ENCODE assay signal across 12 cellular contexts in genomic region chr5:33933723-33934544, GRCh38. TPM values are rescaled to one million over a fixed set of nuclear protein-coding genes. Genes with fewer than 3 reads are reported as not detected.
DNase-seq lines count a peak whose midpoint lies in the region; ATAC-seq and TF ChIP-seq lines count a peak whose summit lies in the region.
"Had no signal": no experiment of that assay in that cellular context is flagged by ENCODE, and none has a peak within 500 bp of the region (broad histone marks: within the 10 kb centered on the region; RNA-seq: fewer than 3 reads in every experiment).

No MANE protein-coding gene starts in this region.

- intact Hi-C loops in esophagus muscularis mucosa (cut with DNase I) = loop anchor here (2.0 kb wide), 1 partner anchor 499 kb away; no protein-coding TSS in a partner anchor

- WGBS in esophagus muscularis mucosa = 87% methylated on average over 4 of the region's 4 CpGs

- no peak overlapping the region for H3K27ac ChIP-seq in esophagus muscularis mucosa (replicated peaks in 1 of 4)
- H3K27ac ChIP-seq: thoracic aorta had no signal

- TF ChIP-seq POLR2A in esophagus muscularis mucosa (IDR thresholded peaks at IDR 0.05; ENCODE audit: low read depth) = no peak

- no peaks in the 10 kb centered on the region for H3K36me3 Mint-ChIP-seq in activated T-cell treated with anti-CD3 and anti-CD28 coated beads, Interleukin-2, amount 50 U/mL, for 24 hours (ENCODE audit: low read depth)
- no peaks in the 10 kb centered on the region for H3K36me3 Mint-ChIP-seq in WTC11

- CTCF ChIA-PET in WTC11 (lab: Charles Lee) = interaction anchor here (1.0 to 3.2 kb wide), 15 partner anchors 9 to 541 kb away, joined by 3 to 57 read pairs (median 6); partner anchors contain the start of gene ADAMTS12

- no peaks in the 10 kb centered on the region for H3K9me3 Mint-ChIP-seq in activated T-cell treated with anti-CD3 and anti-CD28 coated beads, Interleukin-2, amount 50 U/mL, for 24 hours
- H3K9me3 Mint-ChIP-seq in WTC11 = no peaks in the 10 kb centered on the region

- peaks cover 9 to 25% (median 17%) of the 10 kb centered on the region in 4 donors for H3K4me1 ChIP-seq in esophagus muscularis mucosa

- peaks cover 44% of the 10 kb centered on the region for H3K27me3 Mint-ChIP-seq in activated T-cell treated with anti-CD3 and anti-CD28 coated beads, Interleukin-2, amount 50 U/mL, for 24 hours
- H3K27me3 Mint-ChIP-seq in WTC11 (ENCODE audit: low read depth) = peaks cover 29% of the 10 kb centered on the region

- TF ChIP-seq EP300 in esophagus muscularis mucosa (IDR thresholded peaks at IDR 0.05) = no peak

- no peak overlapping the region for H3K27ac Mint-ChIP-seq in activated T-cell treated with anti-CD3 and anti-CD28 coated beads, Interleukin-2, amount 50 U/mL, for 24 hours
- no peak overlapping the region for H3K27ac Mint-ChIP-seq in WTC11

- peak; percentile 89 for ATAC-seq in GM18511 (IDR thresholded peaks at IDR 0.05; ENCODE audit: unreplicated experiment)
- peak; percentile 84 for ATAC-seq in GM21619 (IDR thresholded peaks at IDR 0.05; ENCODE audit: unreplicated experiment)
- peak; percentile 85 for ATAC-seq in HG03342 (IDR thresholded peaks at IDR 0.05; ENCODE audit: unreplicated experiment)
- ATAC-seq in WTC11 = no peak

- H3K4me1 Mint-ChIP-seq in activated T-cell treated with anti-CD3 and anti-CD28 coated beads, Interleukin-2, amount 50 U/mL, for 24 hours (ENCODE audit: low read depth) = peaks cover 11% of the 10 kb centered on the region
- H3K4me1 Mint-ChIP-seq in WTC11 = peaks cover 41% of the 10 kb centered on the region

- H3K9me3 ChIP-seq in esophagus muscularis mucosa = no peaks in the 10 kb centered on the region
- H3K9me3 ChIP-seq: thoracic aorta had no signal

- TF ChIP-seq CTCF in esophagus muscularis mucosa (IDR thresholded peaks at IDR 0.05) (no peak), WTC11 (IDR thresholded peaks at IDR 0.05) (no peak)

- H3K27me3 ChIP-seq in esophagus muscularis mucosa = peaks cover 0 to 43% (median 23%) of the 10 kb centered on the region in 4 donors

- H3K4me3 Mint-ChIP-seq in activated T-cell treated with anti-CD3 and anti-CD28 coated beads, Interleukin-2, amount 50 U/mL, for 24 hours = no peak overlapping the region
- H3K4me3 Mint-ChIP-seq in WTC11 = no peak overlapping the region

- DNase-seq in esophagus muscularis mucosa (ENCODE audit: extremely low spot score) (peak; percentile 47), activated gamma-delta T cell (lab: John Stamatoyannopoulos, UW) (no peak), WTC11 (ENCODE audit: low spot score) (no peak)
- DNase-seq in activated CD8-positive, alpha-beta memory T cell treated with anti-CD3 and anti-CD28 coated beads, Interleukin-2, amount 50 U/mL, for 4 hours = no peak
- DNase-seq in activated T-cell treated with anti-CD3 and anti-CD28 coated beads, Interleukin-2, amount 50 U/mL, for 24 hours = no peak

- H3K4me3 ChIP-seq in esophagus muscularis mucosa = no peak overlapping the region
- H3K4me3 ChIP-seq: thoracic aorta had no signal

- H3K36me3 ChIP-seq in esophagus muscularis mucosa = no peaks in the 10 kb centered on the region
- H3K36me3 ChIP-seq: thoracic aorta had no signal

- POLR2A ChIA-PET in WTC11 (lab: Charles Lee) = no interaction called here

TF ChIP-seq in WTC11, 78 proteins besides CTCF, POLR2A, EP300 and RAD21:
- TF ChIP-seq ETV6 (CRISPR knock-in tag; IDR thresholded peaks at IDR 0.05) (no peak), ARID4B (CRISPR knock-in tag; IDR thresholded peaks at IDR 0.05; ENCODE audit: borderline replicate concordance) (no peak), MLX (CRISPR knock-in tag; IDR thresholded peaks at IDR 0.05) (no peak), ZNF263 (CRISPR knock-in tag; IDR thresholded peaks at IDR 0.05; ENCODE audit: low read depth) (no peak)

RNA-seq across cellular contexts. Expression of gene RXFP3, which starts 2.3 kb away (rescaled TPM):
- total RNA-seq in esophagus muscularis mucosa = not detected
- total RNA-seq in WTC11 (2021) = 0.09 to 0.41 TPM (median 0.22 TPM) in 3 replicates
- total RNA-seq: dermis microvascular lymphatic vessel endothelial cell, HepG2, skeletal muscle tissue, thoracic aorta had no signal

RNA-seq across cellular contexts. Expression of gene ADAMTS12, which starts 42.1 kb away (rescaled TPM):
- total RNA-seq in esophagus muscularis mucosa (1 to 10 TPM; 2.3 to 6.0 (median 4.2) TPM), WTC11 (2021) (10.2 to 13.5 TPM (median 11.5 TPM) in 3 replicates)
- total RNA-seq: HepG2 had no signal

RNA-seq across cellular contexts. Expression of gene SLC45A2, which starts 50.6 kb away (rescaled TPM):
- under 1 TPM in 1 of 4 donors, not detected in 3; 0.26 TPM for total RNA-seq in esophagus muscularis mucosa
- not detected in 3 replicates for total RNA-seq in WTC11 (2021)
- total RNA-seq: thoracic aorta had no signal
